ENCODE assay signal across 8 cellular contexts in the genomic region with DNA sequence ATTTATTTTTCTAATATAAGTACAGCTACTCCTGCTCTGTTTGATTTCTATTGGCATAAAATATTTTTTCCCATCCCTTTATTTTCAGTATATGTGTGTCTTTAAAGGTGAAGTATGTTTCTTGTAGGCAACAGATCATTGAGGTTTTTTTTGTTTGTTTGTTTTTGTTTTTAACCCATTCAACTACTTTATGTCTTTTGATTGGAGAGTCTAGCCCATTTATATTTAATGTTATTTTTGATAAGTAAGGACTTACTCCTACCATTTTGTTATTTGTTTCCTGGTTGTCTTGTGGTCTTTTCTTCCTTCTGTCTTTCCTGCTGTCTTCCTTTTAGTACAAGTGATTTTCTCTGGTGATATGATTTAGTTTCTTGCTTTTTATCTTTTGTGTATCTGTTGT.
"Had no signal": no experiment of that assay in that cellular context is flagged by ENCODE, and none has a peak within 500 bp of the region (broad histone marks: within the 10 kb centered on the region; RNA-seq: fewer than 3 reads in every experiment).

No MANE protein-coding gene starts in this region.

- FAIRE-seq: G401.6, GM12878, GM12891, GM12892, GM18507, GM19239 had no signal

- H3K4me3 ChIP-seq: GM12878 had no signal

- ATAC-seq: GM12878 had no signal

- DNase-seq: GDM1, GF-D8 had no signal
